Comparison of ENCODE assay signal across 8 cellular contexts in genomic region chr2:196101325-196101981, GRCh38. TPM values are rescaled to one million over a fixed set of nuclear protein-coding genes. Genes with fewer than 3 reads are reported as not detected.
DNase-seq lines count a peak whose midpoint lies in the region; ATAC-seq and TF ChIP-seq lines count a peak whose summit lies in the region.

No MANE protein-coding gene starts in this region.

- TF ChIP-seq CTCF in spleen (IDR thresholded peaks at IDR 0.05 in 8 of 11, conservative IDR thresholded peaks at IDR 0.05 in 3 of 11) (no peak), ascending aorta (IDR thresholded peaks at IDR 0.05) (no peak)

- no peak for TF ChIP-seq POLR2A in spleen (IDR thresholded peaks at IDR 0.05)

- ATAC-seq in GM19467 (IDR thresholded peaks at IDR 0.05; ENCODE audit: unreplicated experiment) (peak; percentile 91), HG03442 (IDR thresholded peaks at IDR 0.05; ENCODE audit: unreplicated experiment) (peak; percentile 97)
- ATAC-seq in activated naive CD8-positive, alpha-beta T cell treated with anti-CD3 and anti-CD28 coated beads, Interleukin-2, amount 10 ng/mL, durations not matched to agents 7 days and 5 days (ENCODE audit: low read depth): peak; percentile 50

- H3K9me3 Mint-ChIP-seq in activated naive CD8-positive, alpha-beta T cell treated with anti-CD3 and anti-CD28 coated beads, Interleukin-2, amount 10 ng/mL, durations not matched to agents 7 days and 5 days: peaks cover 4% of the 10 kb centered on the region

- no peak overlapping the region for H3K4me3 Mint-ChIP-seq in activated naive CD8-positive, alpha-beta T cell treated with anti-CD3 and anti-CD28 coated beads, Interleukin-2, amount 10 ng/mL, durations not matched to agents 7 days and 5 days

- H3K4me1 ChIP-seq in spleen: peaks cover 0 to 41% (median 28%) of the 10 kb centered on the region in 6 donors
- H3K4me1 ChIP-seq in ascending aorta: no peaks in the 10 kb centered on the region

- H3K4me3 ChIP-seq in spleen: no peak overlapping the region
- H3K4me3 ChIP-seq in ascending aorta: no peak overlapping the region

- DNase-seq in ELR (ENCODE audit: low read depth): peak; percentile 17
- DNase-seq in activated naive CD8-positive, alpha-beta T cell treated with anti-CD3 and anti-CD28 coated beads, Interleukin-2, amount 10 ng/mL, durations not matched to agents 7 days and 5 days: no peak
- DNase-seq in spleen: peak; percentile 82
- DNase-seq in ascending aorta (ENCODE audit: low spot score in 2 of 2): no peak
- no peak for DNase-seq in Ammon's horn (ENCODE audit: low spot score)
- DNase-seq in NCI-H1048 (lab: John Stamatoyannopoulos, UW): no peak

- H3K9me3 ChIP-seq in spleen: no peaks in the 10 kb centered on the region
- H3K9me3 ChIP-seq in ascending aorta: no peaks in the 10 kb centered on the region

- no peak overlapping the region for H3K27ac Mint-ChIP-seq in activated naive CD8-positive, alpha-beta T cell treated with anti-CD3 and anti-CD28 coated beads, Interleukin-2, amount 10 ng/mL, durations not matched to agents 7 days and 5 days

- 36 to 41% (median 41%) methylated on average over 6 of the region's 6 CpGs for WGBS in spleen, 5 donors

- intact Hi-C loops in spleen (cut with DNase I; ENCODE audit: low total_unique reads) (no loop called here), ascending aorta (cut with DNase I) (no loop called here)

- peaks cover 2% of the 10 kb centered on the region for H3K36me3 Mint-ChIP-seq in activated naive CD8-positive, alpha-beta T cell treated with anti-CD3 and anti-CD28 coated beads, Interleukin-2, amount 10 ng/mL, durations not matched to agents 7 days and 5 days

- POLR2A ChIA-PET in activated naive CD8-positive, alpha-beta T cell treated with anti-CD3 and anti-CD28 coated beads, Interleukin-2, amount 10 ng/mL, durations not matched to agents 7 days and 5 days (lab: Charles Lee): no interaction called here

- H3K27me3 ChIP-seq in spleen (replicated peaks in 1 of 7) (no peaks in the 10 kb centered on the region), ascending aorta (no peaks in the 10 kb centered on the region)

- peaks cover 22% of the 10 kb centered on the region for H3K4me1 Mint-ChIP-seq in activated naive CD8-positive, alpha-beta T cell treated with anti-CD3 and anti-CD28 coated beads, Interleukin-2, amount 10 ng/mL, durations not matched to agents 7 days and 5 days

- H3K27me3 Mint-ChIP-seq in activated naive CD8-positive, alpha-beta T cell treated with anti-CD3 and anti-CD28 coated beads, Interleukin-2, amount 10 ng/mL, durations not matched to agents 7 days and 5 days: no peaks in the 10 kb centered on the region

- no peaks in the 10 kb centered on the region for H3K36me3 ChIP-seq in spleen
- H3K36me3 ChIP-seq in ascending aorta: no peaks in the 10 kb centered on the region

- H3K27ac ChIP-seq in spleen (peak overlapping the region in 5 of 8 donors; percentile 20 to 73 (median 60)), ascending aorta (no peak overlapping the region)

RNA-seq across cellular contexts. Expression of gene DNAH7, which starts 32.8 kb away (rescaled TPM):
- not detected for total RNA-seq in activated naive CD8-positive, alpha-beta T cell treated with anti-CD3 and anti-CD28 coated beads, Interleukin-2, amount 10 ng/mL, durations not matched to agents 7 days and 5 days
- total RNA-seq in spleen (1 to 10 TPM in 1 of 7 donors, under 1 TPM in 6; 0.24 to 1.9 (median 0.33) TPM), ascending aorta (0.21 TPM)
- under 1 TPM; 0.06 to 0.56 (median 0.11) TPM for polyA plus RNA-seq in spleen

Comparison
In these comparisons a context has a peak if more than half of its experiments do, and no peak if none do; other contexts are left out.
1. DNase-seq: peak in ELR (single experiment) and spleen (single experiment); none in activated naive CD8-positive, alpha-beta T cell treated with anti-CD3 and anti-CD28 coated beads, Interleukin-2, amount 10 ng/mL, durations not matched to agents 7 days and 5 days (single experiment), ascending aorta (0 of 2), Ammon's horn (single experiment) and NCI-H1048 (single experiment).
2. H3K27ac ChIP-seq: peak in spleen (5 of 8); none in ascending aorta (0 of 2).
3. Peak in every context shown above with its lines, with median percentiles within 50 percentile points of each other: ATAC-seq.